Comparison of ENCODE assay signal across 13 cellular contexts in the genomic region with DNA sequence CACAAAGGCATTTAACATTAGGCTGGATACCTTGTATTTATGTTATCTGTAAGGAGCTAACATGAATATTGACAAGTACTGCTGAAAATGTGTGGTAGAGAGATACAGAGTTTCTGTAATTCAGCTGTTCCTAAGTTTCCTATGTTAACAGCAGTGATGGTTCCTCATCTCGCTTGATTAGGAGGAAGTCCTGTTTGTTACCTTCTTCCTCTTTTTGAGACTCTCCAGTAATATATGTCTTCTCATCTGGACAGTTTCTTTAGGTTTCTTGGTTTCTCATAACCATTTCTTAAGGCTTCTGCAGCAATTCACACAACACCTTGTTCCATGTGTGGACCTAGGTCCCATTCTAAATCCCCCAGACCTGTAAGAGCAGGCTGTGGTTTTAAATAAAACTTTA. TPM values are rescaled to one million over a fixed set of nuclear protein-coding genes. Genes with fewer than 3 reads are reported as not detected.
DNase-seq lines count a peak whose midpoint lies in the region; ATAC-seq, FAIRE-seq and TF ChIP-seq lines count a peak whose summit lies in the region.
"Had no signal": no experiment of that assay in that cellular context is flagged by ENCODE, and none has a peak within 500 bp of the region (broad histone marks: within the 10 kb centered on the region; RNA-seq: fewer than 3 reads in every experiment).

No MANE protein-coding gene starts in this region.

- FAIRE-seq in GM12878 (lab: Jason Lieb, UNC), result no peak
- FAIRE-seq: H1 had no signal

- H3K4me2 ChIP-seq in GM12878 (ENCODE audit: control insufficient read depth, insufficient read depth), result no peak overlapping the region; the same call in 1 of the 2 replicates

- CTCF ChIA-PET in GM12878 (lab: Yijun Ruan, JAX), result interaction anchor here (0.8 to 0.9 kb wide), 2 partner anchors 31 to 118 kb away, joined by 3 read pairs; no protein-coding TSS in a partner anchor

- peak overlapping the region; percentile 1; the same call in 1 of the 2 replicates for H2AFZ ChIP-seq in GM12878 (ENCODE audit: control insufficient read depth, low read depth, low read length)

- intact Hi-C loops in GM12878 (cut with micrococcal nuclease; ENCODE audit: unreplicated experiment) (no loop called here), stomach (cut with DNase I; ENCODE audit: low total_unique reads) (no loop called here), heart left ventricle (cut with DNase I) (no loop called here)

- peak; percentile 88 for ATAC-seq in GM19035 (IDR thresholded peaks at IDR 0.05; ENCODE audit: unreplicated experiment)
- peak; percentile 91 for ATAC-seq in HG02642 (IDR thresholded peaks at IDR 0.05; ENCODE audit: poor library complexity, unreplicated experiment)
- ATAC-seq in HG03469 (IDR thresholded peaks at IDR 0.05; ENCODE audit: unreplicated experiment), result peak; percentile 91
- peak; percentile 78 for ATAC-seq in GM12878
- ATAC-seq in heart left ventricle, result no peak
- ATAC-seq: esophagus mucosa had no signal

- H4K20me1 ChIP-seq in GM12878 (ENCODE audit: control insufficient read depth, insufficient read depth), result no peaks in the 10 kb centered on the region

- peaks cover 4% of the 10 kb centered on the region; the same call in 1 of the 2 replicates for H3K4me1 ChIP-seq in GM12878 (ENCODE audit: control insufficient read depth, insufficient read depth, low read length)
- no peaks in the 10 kb centered on the region for H3K4me1 ChIP-seq in stomach
- H3K4me1 ChIP-seq in heart left ventricle, result no peaks in the 10 kb centered on the region
- H3K4me1 ChIP-seq: right atrium auricular region had no signal

- TF ChIP-seq CTCF in GM12878 (IDR thresholded peaks at IDR 0.05 in 2 of 3, conservative IDR thresholded peaks at IDR 0.05 in 1 of 3; ENCODE audit: control insufficient read depth in 2 of 3, extremely low read depth in 1 of 3, insufficient read depth in 1 of 3, low read depth in 3 of 3, low read length in 3 of 3) (no peak), stomach (IDR thresholded peaks at IDR 0.05) (no peak), heart left ventricle (IDR thresholded peaks at IDR 0.05) (no peak)

- POLR2A ChIA-PET in GM12878 (lab: Charles Lee), result no interaction called here

- SMC1A ChIA-PET in GM12878 (lab: Charles Lee; ENCODE audit: uncharacterized antibody, unreplicated experiment), result interaction anchor here (0.7 to 1.2 kb wide), 4 partner anchors 8 to 25 kb away, joined by 4 to 7 read pairs (median 4); no protein-coding TSS in a partner anchor

- TF ChIP-seq POLR2A in GM12878 (IDR thresholded peaks at IDR 0.05; ENCODE audit: low read depth, low read length) (no peak), stomach (IDR thresholded peaks at IDR 0.05) (no peak), heart left ventricle (IDR thresholded peaks at IDR 0.05) (no peak)

- no peaks in the 10 kb centered on the region for H3K9me3 ChIP-seq in GM12878 (replicated peaks; ENCODE audit: control insufficient read depth, insufficient read depth, low read length)
- H3K9me3 ChIP-seq in stomach, result no peaks in the 10 kb centered on the region
- no peaks in the 10 kb centered on the region for H3K9me3 ChIP-seq in heart left ventricle
- H3K9me3 ChIP-seq: right atrium auricular region had no signal

- no peak overlapping the region for H3K4me3 ChIP-seq in GM12878
- no peak overlapping the region for H3K4me3 ChIP-seq in stomach
- H3K4me3 ChIP-seq in heart left ventricle, result no peak overlapping the region
- H3K4me3 ChIP-seq: right atrium auricular region had no signal

- DNase-seq in GM12878 (ENCODE audit: low read depth, low spot score) (peak; percentile 32), stomach (no peak), NCI-H2171 (lab: John Stamatoyannopoulos, UW) (no peak), NCI-H128 (lab: John Stamatoyannopoulos, UW; ENCODE audit: unreplicated experiment) (no peak), heart left ventricle (no peak)
- DNase-seq: left cardiac atrium, NCI-H1092 had no signal

- H3K36me3 ChIP-seq in GM12878 (ENCODE audit: control insufficient read depth in 2 of 2, insufficient read depth in 2 of 2, low read length in 1 of 2) (no peaks in the 10 kb centered on the region), stomach (no peaks in the 10 kb centered on the region), heart left ventricle (no peaks in the 10 kb centered on the region)
- H3K36me3 ChIP-seq: right atrium auricular region had no signal

- H3K27ac ChIP-seq in GM12878 (ENCODE audit: control insufficient read depth, insufficient read depth), result no peak overlapping the region
- H3K27ac ChIP-seq in stomach, result no peak overlapping the region
- no peak overlapping the region for H3K27ac ChIP-seq in heart left ventricle
- H3K27ac ChIP-seq: right atrium auricular region had no signal

- no peaks in the 10 kb centered on the region for H3K27me3 ChIP-seq in GM12878 (replicated peaks in 1 of 2; ENCODE audit: control insufficient read depth in 2 of 2, insufficient read depth in 2 of 2, low read length in 1 of 2)
- H3K27me3 ChIP-seq in stomach, result no peaks in the 10 kb centered on the region
- peaks cover 0 to 4% (median 0%) of the 10 kb centered on the region in 9 donors for H3K27me3 ChIP-seq in heart left ventricle
- H3K27me3 ChIP-seq: right atrium auricular region had no signal

- H3K79me2 ChIP-seq in GM12878 (ENCODE audit: control insufficient read depth, insufficient read depth, low read length), result no peaks in the 10 kb centered on the region

- TF ChIP-seq RAD21 in GM12878 (IDR thresholded peaks at IDR 0.05; ENCODE audit: insufficient read depth, low read depth, low read length), result no peak

- no TSS peak for BruUV-seq in GM12878 (replicated peaks; lab: Mats Ljungman, UMichigan)

- 7% methylated on average over 1 of the region's 1 CpG for WGBS in GM12878 (ENCODE audit: insufficient coverage, insufficient replicate concordance, low lambda C conversion rate, missing lambda C conversion rate)
- 59 to 80% (median 70%) methylated on average over 1 of the region's 1 CpG for WGBS in stomach, 5 donors
- WGBS in heart left ventricle, 4 donors, result 55 to 69% (median 66%) methylated on average over 1 of the region's 1 CpG

- H3K9ac ChIP-seq in GM12878 (ENCODE audit: control insufficient read depth, insufficient read depth, low read length), result no peak overlapping the region

- TF ChIP-seq EP300 in GM12878 (IDR thresholded peaks at IDR 0.05; ENCODE audit: borderline replicate concordance in 1 of 2, control insufficient read depth in 1 of 2, low read depth in 2 of 2, low read length in 2 of 2) (no peak), stomach (IDR thresholded peaks at IDR 0.05) (no peak)

- RAD21 ChIA-PET in GM12878 (lab: Charles Lee; ENCODE audit: unreplicated experiment), result no interaction called here

- in situ Hi-C loops in GM12878 (cut with MboI), result no loop called here

TF ChIP-seq in GM12878, 131 proteins besides CTCF, POLR2A, EP300 and RAD21 (continues in another document):
- no peak for TF ChIP-seq KDM1A (IDR thresholded peaks at IDR 0.05; ENCODE audit: borderline replicate concordance)
- TF ChIP-seq STAT3 (IDR thresholded peaks at IDR 0.05; ENCODE audit: low read depth, low read length), result no peak
- TF ChIP-seq IKZF1 (conservative IDR thresholded peaks at IDR 0.05), result 0 out of 2 replicates have a peak, but pooled peaks have one; percentile 15
- no peak for TF ChIP-seq CHD1 (IDR thresholded peaks at IDR 0.05; ENCODE audit: low read depth, low read length)

RNA-seq across cellular contexts. Expression of a gene that starts 11.4 kb away (rescaled TPM):
- total RNA-seq in GM12878 (2013; cell fraction: nucleolus; rRNA removed), result 3.4 and 4.6 TPM in 2 replicates
- total RNA-seq in GM12878 (2014; rRNA removed) (0.51 and 0.54 TPM in 2 replicates), GM12878 (2014; rRNA removed; fragmentation: Illumina TruSeq; extraction: Trizol) (0.55 and 0.63 TPM in 2 replicates), GM12878 (2021) (0.51 and 0.92 TPM in 2 replicates), stomach (1 to 10 TPM in 1 of 5 donors, not detected in 4; 2.4 TPM), heart left ventricle (1 to 10 TPM in 1 of 9 donors, under 1 TPM in 6, not detected in 2; 0.08 to 5.2 (median 0.23) TPM)
- 0.60 TPM for polyA plus RNA-seq in GM12878 (2011; ENCODE audit: low read depth)
- polyA plus RNA-seq in GM12878 (2011; rRNA removed) (17.0 and 29.5 TPM in 2 replicates), GM12878 (2014; fragmentation: Illumina TruSeq; extraction: Trizol) (0.31 and 0.84 TPM in 2 replicates), GM12878 (2014; fragmentation: Nextera tagmentation; extraction: Ambion mirVana) (under 1 TPM; 0.11 to 0.13 TPM), GM12878 (2014; rRNA removed) (0.38 and 0.54 TPM in 2 replicates), GM12878 (2016; fragmentation: Nextera tagmentation; extraction: Ambion mirVana) (under 1 TPM; 0.25 to 0.48 TPM), stomach (under 1 TPM in 1 of 3 donors, not detected in 2; 0.08 TPM), heart left ventricle (under 1 TPM; 0.08 TPM)
- 8.1 and 10.8 TPM in 2 replicates for polyA plus RNA-seq in GM12878 (2011; cell fraction: cytosol; rRNA removed)
- polyA plus RNA-seq in GM12878 (2011; cell fraction: nucleus; rRNA removed), result 11.9 TPM in 2 replicates
- 0.28 and 0.44 TPM in 2 replicates for polyA plus RNA-seq in GM12878 (2012)
- polyA minus RNA-seq in GM12878 (2011; rRNA and poly(A)+ RNA removed), result 21.0 and 21.6 TPM in 2 replicates
- 14.8 and 19.0 TPM in 2 replicates for polyA minus RNA-seq in GM12878 (2011; cell fraction: cytosol; rRNA and poly(A)+ RNA removed)
- polyA minus RNA-seq in GM12878 (2011; cell fraction: nucleus; rRNA and poly(A)+ RNA removed), result 17.3 and 19.1 TPM in 2 replicates
- total RNA-seq: esophagus mucosa had no signal

Comparison
In these comparisons a context has a peak if more than half of its experiments do, and no peak if none do; other contexts are left out.
1. ATAC-seq: peak in GM19035 (single experiment), HG02642 (single experiment), HG03469 (single experiment) and GM12878 (single experiment); none in heart left ventricle (0 of 4).